In genomic region chr10:75110006-75110632, GRCh38 we compare ENCODE assay signal across 9 cellular contexts. TPM values are rescaled to one million over a fixed set of nuclear protein-coding genes. Genes with fewer than 3 reads are reported as not detected.
A peak's percentile ranks its signal among the peaks of the same experiment; 100 is the strongest.
DNase-seq lines count a peak whose midpoint lies in the region; ATAC-seq and TF ChIP-seq lines count a peak whose summit lies in the region.
"Had no signal": no experiment of that assay in that cellular context is flagged by ENCODE, and none has a peak within 500 bp of the region (broad histone marks: within the 10 kb centered on the region; RNA-seq: fewer than 3 reads in every experiment).

No MANE protein-coding gene starts in this region.

- no peak for ATAC-seq in activated T-cell treated with anti-CD3 and anti-CD28 coated beads, Interleukin-2, amount 50 U/mL, for 4 hours
- ATAC-seq in lower lobe of right lung (no peak), thoracic aorta (ENCODE audit: insufficient number of reproducible peaks, low FRiP score, low read depth) (no peak), aorta (ENCODE audit: low FRiP score) (no peak)

- no peak overlapping the region for H3K4me3 ChIP-seq in lower lobe of right lung
- H3K4me3 ChIP-seq in thoracic aorta, result no peak overlapping the region
- H3K4me3 ChIP-seq in aorta (ENCODE audit: low read length in 2 of 2), result no peak overlapping the region
- no peak overlapping the region for H3K4me3 ChIP-seq in foreskin fibroblast (ENCODE audit: low read depth in 1 of 2, low read length in 2 of 2)

- H3K4me1 ChIP-seq in lower lobe of right lung, result peaks cover 31% of the 10 kb centered on the region
- peaks cover 12 to 34% of the 10 kb centered on the region in 2 donors for H3K4me1 ChIP-seq in thoracic aorta (ENCODE audit: control insufficient read depth in 1 of 2, low read depth in 2 of 2)
- H3K4me1 ChIP-seq in aorta (ENCODE audit: control insufficient read depth in 1 of 2, insufficient read depth in 2 of 2, low read length in 2 of 2), result peaks cover 0 to under 1% of the 10 kb centered on the region in 2 donors

- WGBS in aorta, 2 donors, result 95 to 96% methylated on average over 8 of the region's 8 CpGs

- H3K27ac ChIP-seq in lower lobe of right lung (peak overlapping the region; percentile 95), thoracic aorta (peak overlapping the region; percentile 99), aorta (ENCODE audit: low read depth in 1 of 2, low read length in 2 of 2) (peak overlapping the region in 1 of 2 donors; percentile 9)

- intact Hi-C loops in activated T-helper 2 cell treated with anti-CD3 and anti-CD28 coated beads, Interferon-gamma antibody, Interleukin-2, Interleukin-4, amounts not matched to agents 10 μg/mL and 5 μg/mL and 100 μg/mL, durations not matched to agents 14 hours and 24 hours and 36 hours (cut with micrococcal nuclease), result loop anchor here (5.0 to 10.0 kb wide), 2 partner anchors 933 to 1325 kb away; partner anchors contain the start of genes CHCHD1 and ZSWIM8
- intact Hi-C loops in lower lobe of right lung (cut with DNase I) (no loop called here), aorta (cut with DNase I) (loop anchor here (2.0 to 5.0 kb wide), 3 partner anchors 82 to 125 kb away; partner anchors contain the start of gene COMTD1 (in 1 of the 2))

- TF ChIP-seq CTCF in lower lobe of right lung (IDR thresholded peaks at IDR 0.05) (no peak), thoracic aorta (IDR thresholded peaks at IDR 0.05) (no peak), foreskin fibroblast (IDR thresholded peaks at IDR 0.05; ENCODE audit: low read depth, low read length) (no peak)

- H3K27ac Mint-ChIP-seq in activated T-helper 2 cell treated with anti-CD3 and anti-CD28 coated beads, Interferon-gamma antibody, Interleukin-2, Interleukin-4, amounts not matched to agents 10 μg/mL and 5 μg/mL and 100 μg/mL, durations not matched to agents 14 hours and 24 hours and 36 hours, result peak overlapping the region; percentile 84

- H3K4me3 Mint-ChIP-seq in activated T-cell treated with anti-CD3 and anti-CD28 coated beads, Interleukin-2, amount 50 U/mL, for 4 hours, result peak overlapping the region; percentile 94
- peak overlapping the region; percentile 89 for H3K4me3 Mint-ChIP-seq in activated T-helper 2 cell treated with anti-CD3 and anti-CD28 coated beads, Interferon-gamma antibody, Interleukin-2, Interleukin-4, amounts not matched to agents 10 μg/mL and 5 μg/mL and 100 μg/mL, durations not matched to agents 14 hours and 24 hours and 36 hours (ENCODE audit: low read depth)

- no peaks in the 10 kb centered on the region for H3K36me3 Mint-ChIP-seq in activated T-cell treated with anti-CD3 and anti-CD28 coated beads, Interleukin-2, amount 50 U/mL, for 4 hours (ENCODE audit: insufficient read depth)
- peaks cover 4% of the 10 kb centered on the region for H3K36me3 Mint-ChIP-seq in activated T-helper 2 cell treated with anti-CD3 and anti-CD28 coated beads, Interferon-gamma antibody, Interleukin-2, Interleukin-4, amounts not matched to agents 10 μg/mL and 5 μg/mL and 100 μg/mL, durations not matched to agents 14 hours and 24 hours and 36 hours (ENCODE audit: low read depth)

- H3K36me3 ChIP-seq in lower lobe of right lung (no peaks in the 10 kb centered on the region), thoracic aorta (no peaks in the 10 kb centered on the region), aorta (ENCODE audit: control insufficient read depth in 1 of 2, insufficient read depth in 2 of 2, low read length in 1 of 2) (no peaks in the 10 kb centered on the region)

- H3K9me3 Mint-ChIP-seq in activated T-cell treated with anti-CD3 and anti-CD28 coated beads, Interleukin-2, amount 50 U/mL, for 4 hours, result no peaks in the 10 kb centered on the region
- no peaks in the 10 kb centered on the region for H3K9me3 Mint-ChIP-seq in activated T-helper 2 cell treated with anti-CD3 and anti-CD28 coated beads, Interferon-gamma antibody, Interleukin-2, Interleukin-4, amounts not matched to agents 10 μg/mL and 5 μg/mL and 100 μg/mL, durations not matched to agents 14 hours and 24 hours and 36 hours

- H3K9me3 ChIP-seq in lower lobe of right lung (no peaks in the 10 kb centered on the region), thoracic aorta (no peaks in the 10 kb centered on the region), aorta (ENCODE audit: control insufficient read depth, low read length) (no peaks in the 10 kb centered on the region)

- H3K27me3 Mint-ChIP-seq in activated T-cell treated with anti-CD3 and anti-CD28 coated beads, Interleukin-2, amount 50 U/mL, for 4 hours (ENCODE audit: low read depth), result no peaks in the 10 kb centered on the region
- no peaks in the 10 kb centered on the region for H3K27me3 Mint-ChIP-seq in activated T-helper 2 cell treated with anti-CD3 and anti-CD28 coated beads, Interferon-gamma antibody, Interleukin-2, Interleukin-4, amounts not matched to agents 10 μg/mL and 5 μg/mL and 100 μg/mL, durations not matched to agents 14 hours and 24 hours and 36 hours (ENCODE audit: low read depth)

- H3K27me3 ChIP-seq in lower lobe of right lung (ENCODE audit: low read depth) (no peaks in the 10 kb centered on the region), thoracic aorta (replicated peaks; ENCODE audit: insufficient read depth) (no peaks in the 10 kb centered on the region), aorta (ENCODE audit: control insufficient read depth in 1 of 2, insufficient read depth in 2 of 2, low read length in 1 of 2) (no peaks in the 10 kb centered on the region)

- DNase-seq in activated T-cell treated with anti-CD3 and anti-CD28 coated beads, Interleukin-2, amount 50 U/mL, for 4 hours, result no peak
- DNase-seq in activated T-cell treated with anti-CD3 and anti-CD28 coated beads for 4 hours, result no peak
- DNase-seq in activated T-helper 2 cell treated with anti-CD3 and anti-CD28 coated beads, Interferon-gamma antibody, Interleukin-2, Interleukin-4, amounts not matched to agents 10 μg/mL and 5 μg/mL and 100 μg/mL, durations not matched to agents 14 hours and 24 hours and 36 hours (ENCODE audit: low spot score), result no peak
- DNase-seq in lower lobe of right lung, result no peak
- no peak for DNase-seq in thoracic aorta (ENCODE audit: low spot score)
- no peak for DNase-seq in aorta
- no peak for DNase-seq in foreskin fibroblast
- DNase-seq in pons (ENCODE audit: low spot score), result no peak
- DNase-seq: central memory CD4-positive, alpha-beta T cell had no signal

- H3K4me1 Mint-ChIP-seq in activated T-cell treated with anti-CD3 and anti-CD28 coated beads, Interleukin-2, amount 50 U/mL, for 4 hours (ENCODE audit: low read depth), result peaks cover 45% of the 10 kb centered on the region
- peaks cover 39% of the 10 kb centered on the region for H3K4me1 Mint-ChIP-seq in activated T-helper 2 cell treated with anti-CD3 and anti-CD28 coated beads, Interferon-gamma antibody, Interleukin-2, Interleukin-4, amounts not matched to agents 10 μg/mL and 5 μg/mL and 100 μg/mL, durations not matched to agents 14 hours and 24 hours and 36 hours (ENCODE audit: low read depth)

RNA-seq across cellular contexts. Expression of gene SAMD8, which starts 1.3 kb away (rescaled TPM):
- total RNA-seq in activated T-cell treated with anti-CD3 and anti-CD28 coated beads, Interleukin-2, amount 50 U/mL, for 4 hours, result 10 to 100 TPM; 12.7 to 16.8 (median 13.7) TPM
- 14.9 and 15.6 TPM in 2 replicates for total RNA-seq in activated T-helper 2 cell treated with anti-CD3 and anti-CD28 coated beads, Interferon-gamma antibody, Interleukin-2, Interleukin-4, amounts not matched to agents 10 μg/mL and 5 μg/mL and 100 μg/mL, durations not matched to agents 14 hours and 24 hours and 36 hours
- total RNA-seq in lower lobe of right lung (21.7 TPM), thoracic aorta (10 to 100 TPM; 22.7 to 51.5 TPM), aorta (10 to 100 TPM; 33.6 to 37.5 TPM)
- 10 to 100 TPM in 1 of 2 donors, 1 to 10 TPM in 1; 6.8 to 10.0 TPM for polyA plus RNA-seq in aorta
